23 cellular contexts compared by ENCODE assay signal in genomic region chr3:113773381-113773780, GRCh38. TPM values are rescaled to one million over a fixed set of nuclear protein-coding genes. Genes with fewer than 3 reads are reported as not detected.
DNase-seq lines count a peak whose midpoint lies in the region; ATAC-seq, FAIRE-seq and TF ChIP-seq lines count a peak whose summit lies in the region.
"Had no signal": no experiment of that assay in that cellular context is flagged by ENCODE, and none has a peak within 500 bp of the region (broad histone marks: within the 10 kb centered on the region; RNA-seq: fewer than 3 reads in every experiment).

No MANE protein-coding gene starts in this region.

- H3K4me1 ChIP-seq in HepG2 (ENCODE audit: insufficient read depth, low read length) (peaks cover 27% of the 10 kb centered on the region), right lobe of liver (no peaks in the 10 kb centered on the region)
- H3K4me1 ChIP-seq: upper lobe of left lung had no signal

- no peak overlapping the region for H2AFZ ChIP-seq in HepG2 (ENCODE audit: low read length)

- no peak overlapping the region for H3K27ac ChIP-seq in HepG2 (ENCODE audit: extremely low read length, insufficient read depth, low read length)
- no peak overlapping the region for H3K27ac ChIP-seq in right lobe of liver
- H3K27ac ChIP-seq: 22Rv1, coronary artery, heart right ventricle, KMS-11, upper lobe of left lung had no signal

- peaks cover 3% of the 10 kb centered on the region for H3K79me2 ChIP-seq in HepG2 (ENCODE audit: insufficient read depth, low read length)

- intact Hi-C loops in HepG2 (cut with micrococcal nuclease; ENCODE audit: unreplicated experiment) = no loop called here
- intact Hi-C loops in right lobe of liver (cut with DNase I) = no loop called here

- TF ChIP-seq POLR2A in HepG2 (IDR thresholded peaks at IDR 0.05; ENCODE audit: insufficient read depth in 1 of 2, low read depth in 2 of 2, low read length in 2 of 2) (no peak), right lobe of liver (IDR thresholded peaks at IDR 0.05) (no peak)

- no peak for TF ChIP-seq CTCF in HepG2 (CRISPR knock-in tag; IDR thresholded peaks at IDR 0.05)
- TF ChIP-seq CTCF in right lobe of liver (IDR thresholded peaks at IDR 0.05) = no peak
- no peak for TF ChIP-seq CTCF in fibroblast of villous mesenchyme (IDR thresholded peaks at IDR 0.05; ENCODE audit: insufficient read depth, low read depth, low read length)

- DNase-seq in HepG2 (ENCODE audit: low spot score) (no peak), right lobe of liver (no peak), amniotic epithelial cell (ENCODE audit: low read depth) (peak; percentile 66), fibroblast of villous mesenchyme (ENCODE audit: low read depth) (peak; percentile 90), RKO (ENCODE audit: low spot score) (no peak), nucleus accumbens (lab: John Stamatoyannopoulos, UW) (no peak)
- DNase-seq in activated naive CD4-positive, alpha-beta T cell treated with Interleukin-2 at 50 U/mL for 16 hours = no peak
- DNase-seq: activated CD4-positive, alpha-beta T cell treated with anti-CD3 and anti-CD28 coated beads for 36 hours; activated effector memory CD4-positive, alpha-beta T cell treated with anti-CD3 and anti-CD28 coated beads, Interleukin-2, amount 50 U/mL, for 16 hours; amygdala; CD8-positive, alpha-beta T cell; GOT3; heart right ventricle; NCI-H1092 treated with DMSO at 0.1 percent for 48 hours; NCI-H69; stimulated activated naive CD8-positive, alpha-beta T cell treated with anti-CD3 and anti-CD28 coated beads, Interleukin-15, Interleukin-2, amounts not matched to agents 100 U/mL and 50 U/mL, for 24 hours; T1000; upper lobe of left lung had no signal

- ATAC-seq in HepG2 (no peak), right lobe of liver (no peak), GM21360 (IDR thresholded peaks at IDR 0.05; ENCODE audit: unreplicated experiment) (no peak)
- ATAC-seq: activated CD4-positive, alpha-beta T cell treated with anti-CD3 and anti-CD28 coated beads for 36 hours; CD8-positive, alpha-beta T cell; GM12878; heart right ventricle; stimulated activated naive CD8-positive, alpha-beta T cell treated with anti-CD3 and anti-CD28 coated beads, Interleukin-15, Interleukin-2, amounts not matched to agents 100 U/mL and 50 U/mL, for 24 hours had no signal

- CTCF ChIA-PET in HepG2 (lab: Yijun Ruan, JAX; ENCODE audit: low intra/inter-chr PET ratio, low total read pairs) = no interaction called here

- FAIRE-seq in HepG2 (lab: Jason Lieb, UNC) = no peak
- FAIRE-seq: GM12878 had no signal

- no peak for TF ChIP-seq RAD21 in HepG2 (CRISPR knock-in tag; IDR thresholded peaks at IDR 0.05)

- H3K4me2 ChIP-seq in HepG2 (ENCODE audit: low read depth, low read length) = no peak overlapping the region
- H3K4me2 ChIP-seq: KMS-11 had no signal

- in situ Hi-C loops in HepG2 (cut with HindIII; ENCODE audit: extremely low pct_ligation_motif_present, low pct_unique_long_range_greater_than_20kb) = no loop called here

- BruUV-seq in HepG2 (replicated peaks; lab: Mats Ljungman, UMichigan) = TSS peak; percentile 32

- H3K36me3 ChIP-seq in HepG2 (replicated peaks in 1 of 2; ENCODE audit: control insufficient read depth in 1 of 2, insufficient read depth in 2 of 2, low read length in 2 of 2) (no peaks in the 10 kb centered on the region), right lobe of liver (no peaks in the 10 kb centered on the region)
- H3K36me3 ChIP-seq: upper lobe of left lung had no signal

- no peak overlapping the region for H3K9ac ChIP-seq in HepG2 (ENCODE audit: insufficient read depth, low read depth, low read length)
- H3K9ac ChIP-seq: KMS-11 had no signal

- TF ChIP-seq EP300 in HepG2 (IDR thresholded peaks at IDR 0.05; ENCODE audit: low read depth in 2 of 2, low read length in 2 of 2) (no peak), HepG2 (CRISPR knock-in tag; IDR thresholded peaks at IDR 0.05; ENCODE audit: borderline replicate concordance) (no peak)

- H3K27me3 ChIP-seq in HepG2 (ENCODE audit: control insufficient read depth in 1 of 2, insufficient read depth in 2 of 2, low read length in 2 of 2) (no peaks in the 10 kb centered on the region), right lobe of liver (no peaks in the 10 kb centered on the region)
- H3K27me3 ChIP-seq: heart right ventricle, upper lobe of left lung had no signal

- POLR2A ChIA-PET in HepG2 (lab: Yijun Ruan, JAX) = no interaction called here

- H3K9me3 ChIP-seq in HepG2 (ENCODE audit: low read length) = no peaks in the 10 kb centered on the region
- no peaks in the 10 kb centered on the region for H3K9me3 ChIP-seq in right lobe of liver
- H3K9me3 ChIP-seq: heart right ventricle, upper lobe of left lung had no signal

- H3K4me3 ChIP-seq in HepG2 (replicated peaks in 1 of 3; ENCODE audit: insufficient read depth in 1 of 3, low read depth in 2 of 3, low read length in 3 of 3) = no peak overlapping the region
- no peak overlapping the region for H3K4me3 ChIP-seq in right lobe of liver
- H3K4me3 ChIP-seq in fibroblast of villous mesenchyme (ENCODE audit: low read depth, low read length) = no peak overlapping the region
- H3K4me3 ChIP-seq: coronary artery, GM12878, heart right ventricle, upper lobe of left lung had no signal

- H4K20me1 ChIP-seq in HepG2 (ENCODE audit: insufficient read depth, low read length) = no peaks in the 10 kb centered on the region

- WGBS in HepG2 (ENCODE audit: low lambda C conversion rate) = 96% methylated on average over 3 of the region's 3 CpGs
- WGBS in right lobe of liver (ENCODE audit: insufficient coverage, low coverage, low lambda C conversion rate, missing lambda C conversion rate) = 73% methylated on average over 3 of the region's 3 CpGs

TF ChIP-seq in HepG2, 621 proteins besides CTCF, POLR2A, EP300 and RAD21 (continues in another document):
- no peak for TF ChIP-seq ZSCAN20 (CRISPR knock-in tag; IDR thresholded peaks at IDR 0.05; ENCODE audit: borderline replicate concordance)
- no peak for TF ChIP-seq ZNF766 (CRISPR knock-in tag; IDR thresholded peaks at IDR 0.05; ENCODE audit: borderline replicate concordance)
- TF ChIP-seq SRSF4 (IDR thresholded peaks at IDR 0.05; ENCODE audit: low read depth, low read length, poor library complexity, severe bottlenecking) = no peak
- no peak for TF ChIP-seq ZNF749 (CRISPR knock-in tag; IDR thresholded peaks at IDR 0.05; ENCODE audit: borderline replicate concordance)
- TF ChIP-seq ZZZ3 (CRISPR knock-in tag; IDR thresholded peaks at IDR 0.05; ENCODE audit: borderline replicate concordance) = no peak

RNA-seq across cellular contexts. Expression of gene ATP6V1A, which starts 26.5 kb away (rescaled TPM):
- total RNA-seq in HepG2 (2016; rRNA removed; fragmentation: Illumina TruSeq; extraction: Trizol) (95.1 and 171 TPM in 2 replicates), right lobe of liver (10 to 100 TPM; 39.6 to 52.7 (median 47.7) TPM), fibroblast of villous mesenchyme (85.7 and 117 TPM in 2 replicates)
- 4.1 and 4.6 TPM in 2 replicates for total RNA-seq in HepG2 (2016; cell fraction: cytosol; rRNA removed; fragmentation: Illumina TruSeq; extraction: Trizol; ENCODE audit: low read depth)
- 94.7 and 166 TPM in 2 replicates for total RNA-seq in HepG2 (2016; cell fraction: insoluble cytoplasmic fraction; rRNA removed; fragmentation: Illumina TruSeq; extraction: Trizol)
- 18.8 and 23.0 TPM in 2 replicates for total RNA-seq in HepG2 (2016; cell fraction: membrane; rRNA removed; fragmentation: Illumina TruSeq; extraction: Trizol)
- total RNA-seq in HepG2 (2016; cell fraction: nucleus; rRNA removed; fragmentation: Illumina TruSeq; extraction: Trizol) = 48.7 and 55.1 TPM in 2 replicates
- polyA plus RNA-seq in HepG2 (2011; rRNA removed) = 21.7 and 23.4 TPM in 2 replicates
- polyA plus RNA-seq in HepG2 (2011; cell fraction: cytosol; rRNA removed) = 10.7 and 17.6 TPM in 2 replicates
- polyA plus RNA-seq in HepG2 (2011; cell fraction: nucleus; rRNA removed) = 4.8 and 6.2 TPM in 2 replicates
- 17.0 and 26.8 TPM in 2 replicates for polyA plus RNA-seq in HepG2 (2012)
- polyA plus RNA-seq in HepG2 (2016; cell fraction: cytosol; fragmentation: Illumina TruSeq; extraction: Trizol; ENCODE audit: low read depth) = 1.5 TPM in 2 replicates
- polyA plus RNA-seq in HepG2 (2016; cell fraction: insoluble cytoplasmic fraction; fragmentation: Illumina TruSeq; extraction: Trizol; ENCODE audit: low read depth) = 61.1 and 63.7 TPM in 2 replicates
- polyA plus RNA-seq in HepG2 (2016; cell fraction: membrane; fragmentation: Illumina TruSeq; extraction: Trizol; ENCODE audit: low read depth) = 5.9 and 6.6 TPM in 2 replicates
- 37.6 and 38.2 TPM in 2 replicates for polyA plus RNA-seq in HepG2 (2016; cell fraction: nucleus; fragmentation: Illumina TruSeq; extraction: Trizol; ENCODE audit: insufficient read depth, low read depth)
- polyA minus RNA-seq in HepG2 (2011; rRNA and poly(A)+ RNA removed; ENCODE audit: low replicate concordance) = 33.3 and 77.8 TPM in 2 replicates
- polyA minus RNA-seq in HepG2 (2011; cell fraction: cytosol; rRNA and poly(A)+ RNA removed) = 39.8 and 40.8 TPM in 2 replicates
- polyA minus RNA-seq in HepG2 (2011; cell fraction: nucleus; rRNA and poly(A)+ RNA removed) = 19.3 and 28.3 TPM in 2 replicates

RNA-seq across cellular contexts. Expression of gene NAA50, which starts 27.3 kb away (rescaled TPM):
- total RNA-seq in HepG2 (2016; rRNA removed; fragmentation: Illumina TruSeq; extraction: Trizol) (233 and 352 TPM in 2 replicates), right lobe of liver (100 to 1,000 TPM in 2 of 6 experiments, 10 to 100 TPM in 4; 56.1 to 130 (median 60.9) TPM), fibroblast of villous mesenchyme (140 and 141 TPM in 2 replicates)
- total RNA-seq in HepG2 (2016; cell fraction: cytosol; rRNA removed; fragmentation: Illumina TruSeq; extraction: Trizol; ENCODE audit: low read depth) = 12.6 and 14.6 TPM in 2 replicates
- total RNA-seq in HepG2 (2016; cell fraction: insoluble cytoplasmic fraction; rRNA removed; fragmentation: Illumina TruSeq; extraction: Trizol) = 240 and 363 TPM in 2 replicates
- total RNA-seq in HepG2 (2016; cell fraction: membrane; rRNA removed; fragmentation: Illumina TruSeq; extraction: Trizol) = 93.6 and 101 TPM in 2 replicates
- total RNA-seq in HepG2 (2016; cell fraction: nucleus; rRNA removed; fragmentation: Illumina TruSeq; extraction: Trizol) = 92.1 and 103 TPM in 2 replicates
- 30.2 and 30.3 TPM in 2 replicates for polyA plus RNA-seq in HepG2 (2011; rRNA removed)
- polyA plus RNA-seq in HepG2 (2011; cell fraction: cytosol; rRNA removed) = 28.8 and 35.6 TPM in 2 replicates
- polyA plus RNA-seq in HepG2 (2011; cell fraction: nucleus; rRNA removed) = 19.7 and 21.7 TPM in 2 replicates
- 89.2 and 99.4 TPM in 2 replicates for polyA plus RNA-seq in HepG2 (2012)
- polyA plus RNA-seq in HepG2 (2016; cell fraction: cytosol; fragmentation: Illumina TruSeq; extraction: Trizol; ENCODE audit: low read depth) = 12.6 and 13.9 TPM in 2 replicates
- 253 and 261 TPM in 2 replicates for polyA plus RNA-seq in HepG2 (2016; cell fraction: insoluble cytoplasmic fraction; fragmentation: Illumina TruSeq; extraction: Trizol; ENCODE audit: low read depth)
- polyA plus RNA-seq in HepG2 (2016; cell fraction: membrane; fragmentation: Illumina TruSeq; extraction: Trizol; ENCODE audit: low read depth) = 48.2 and 51.0 TPM in 2 replicates
- polyA plus RNA-seq in HepG2 (2016; cell fraction: nucleus; fragmentation: Illumina TruSeq; extraction: Trizol; ENCODE audit: insufficient read depth, low read depth) = 111 TPM in 2 replicates
- 32.6 and 46.0 TPM in 2 replicates for polyA minus RNA-seq in HepG2 (2011; rRNA and poly(A)+ RNA removed; ENCODE audit: low replicate concordance)
- 49.0 and 66.5 TPM in 2 replicates for polyA minus RNA-seq in HepG2 (2011; cell fraction: cytosol; rRNA and poly(A)+ RNA removed)
- polyA minus RNA-seq in HepG2 (2011; cell fraction: nucleus; rRNA and poly(A)+ RNA removed) = 21.6 and 26.0 TPM in 2 replicates

Comparison
In these comparisons a context has a peak if more than half of its experiments do, and no peak if none do; other contexts are left out.
1. DNase-seq: peak in amniotic epithelial cell (single experiment) and fibroblast of villous mesenchyme (single experiment); none in HepG2 (single experiment), right lobe of liver (0 of 3), activated naive CD4-positive, alpha-beta T cell treated with Interleukin-2 at 50 U/mL for 16 hours (single experiment), RKO (single experiment) and nucleus accumbens (0 of 56).